ENCODE assay signal across 23 cellular contexts in the genomic region with DNA sequence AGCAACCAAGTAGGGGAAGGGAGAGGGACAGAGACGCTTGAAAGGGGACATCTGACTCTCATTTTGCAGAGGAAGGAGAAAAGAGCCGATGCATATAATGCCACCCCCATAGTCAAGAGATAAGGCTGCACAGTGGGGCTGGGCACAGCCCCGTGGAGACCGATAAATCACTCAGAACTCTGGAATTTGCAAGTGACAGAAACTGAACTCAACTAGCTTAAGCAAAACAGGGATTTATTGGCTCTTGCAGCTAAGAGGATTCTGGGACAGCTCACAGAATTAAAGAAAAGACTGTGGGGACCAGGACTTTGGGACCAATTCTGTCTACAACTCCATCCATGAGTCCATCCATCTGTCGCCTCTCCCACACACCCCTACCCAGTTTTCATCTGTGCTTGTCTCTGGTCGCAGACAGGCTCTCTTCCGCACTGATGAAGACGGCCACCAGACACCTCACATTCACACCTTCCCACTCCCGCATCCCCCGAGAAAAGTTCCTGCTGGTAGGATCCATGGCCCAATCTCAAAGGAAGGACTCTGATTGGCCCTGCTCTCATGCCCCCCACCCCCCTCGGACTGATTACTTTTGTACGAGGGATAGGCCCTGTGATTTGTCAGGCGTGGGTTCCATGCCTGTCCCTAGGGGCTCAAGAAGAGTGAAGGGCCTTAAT.
"Had no signal": no experiment of that assay in that cellular context is flagged by ENCODE, and none has a peak within 500 bp of the region (broad histone marks: within the 10 kb centered on the region; RNA-seq: fewer than 3 reads in every experiment).

No MANE protein-coding gene starts in this region.

- H3K9me3 Mint-ChIP-seq: activated B cell treated with CpG ODN at 0.5 μM for 24 hours; activated CD4-positive, alpha-beta memory T cell treated with anti-CD3 and anti-CD28 coated beads, Interleukin-2, amount 10 ng/mL, durations not matched to agents 7 days and 5 days; activated naive CD8-positive, alpha-beta T cell treated with anti-CD3 and anti-CD28 coated beads, Interleukin-2, amount 50 U/mL, for 24 hours; type B pancreatic cell had no signal

- H3K4me1 ChIP-seq: body of pancreas, heart right ventricle, lower lobe of right lung, parathyroid adenoma, sigmoid colon had no signal

- H3K4me3 Mint-ChIP-seq: activated B cell treated with CpG ODN at 0.5 μM for 24 hours; activated CD4-positive, alpha-beta memory T cell treated with anti-CD3 and anti-CD28 coated beads, Interleukin-2, amount 10 ng/mL, durations not matched to agents 7 days and 5 days; activated CD4-positive, alpha-beta T cell treated with anti-CD3 and anti-CD28 coated beads for 36 hours; activated CD8-positive, alpha-beta memory T cell treated with anti-CD3 and anti-CD28 coated beads, Interleukin-2, amount 10 ng/mL, durations not matched to agents 7 days and 5 days; activated naive CD8-positive, alpha-beta T cell treated with anti-CD3 and anti-CD28 coated beads, Interleukin-2, amount 50 U/mL, for 24 hours; naive thymus-derived CD4-positive, alpha-beta T cell; type B pancreatic cell had no signal

- H3K4me3 ChIP-seq: body of pancreas, cardiac muscle cell, heart right ventricle, lower lobe of right lung, sigmoid colon, thoracic aorta had no signal

- H3K36me3 ChIP-seq: cardiac muscle cell, heart right ventricle, lower lobe of right lung, neutrophil, sigmoid colon, thoracic aorta had no signal

- ATAC-seq: activated CD4-positive, alpha-beta T cell treated with anti-CD3 and anti-CD28 coated beads for 36 hours; activated CD8-positive, alpha-beta memory T cell treated with anti-CD3 and anti-CD28 coated beads, Interleukin-2, amount 10 ng/mL, durations not matched to agents 7 days and 5 days; activated naive CD8-positive, alpha-beta T cell treated with anti-CD3 and anti-CD28 coated beads, Interleukin-2, amount 50 U/mL, for 24 hours; body of pancreas; heart right ventricle; left lobe of liver; lower lobe of right lung; naive thymus-derived CD4-positive, alpha-beta T cell had no signal

- H3K4me1 Mint-ChIP-seq: activated B cell treated with CpG ODN at 0.5 μM for 24 hours; activated CD4-positive, alpha-beta memory T cell treated with anti-CD3 and anti-CD28 coated beads, Interleukin-2, amount 10 ng/mL, durations not matched to agents 7 days and 5 days; activated CD4-positive, alpha-beta T cell treated with anti-CD3 and anti-CD28 coated beads for 36 hours; activated CD8-positive, alpha-beta memory T cell treated with anti-CD3 and anti-CD28 coated beads, Interleukin-2, amount 10 ng/mL, durations not matched to agents 7 days and 5 days; activated naive CD8-positive, alpha-beta T cell treated with anti-CD3 and anti-CD28 coated beads, Interleukin-2, amount 50 U/mL, for 24 hours had no signal

- H3K27ac Mint-ChIP-seq: activated B cell treated with CpG ODN at 0.5 μM for 24 hours; activated CD4-positive, alpha-beta memory T cell treated with anti-CD3 and anti-CD28 coated beads, Interleukin-2, amount 10 ng/mL, durations not matched to agents 7 days and 5 days; activated CD4-positive, alpha-beta T cell treated with anti-CD3 and anti-CD28 coated beads for 36 hours; activated CD8-positive, alpha-beta memory T cell treated with anti-CD3 and anti-CD28 coated beads, Interleukin-2, amount 10 ng/mL, durations not matched to agents 7 days and 5 days; activated naive CD8-positive, alpha-beta T cell treated with anti-CD3 and anti-CD28 coated beads, Interleukin-2, amount 50 U/mL, for 24 hours; naive thymus-derived CD4-positive, alpha-beta T cell; type B pancreatic cell had no signal

- H3K79me2 ChIP-seq: parathyroid adenoma had no signal

- H3K9me3 ChIP-seq: lower lobe of right lung, neutrophil, thoracic aorta had no signal

- H3K27ac ChIP-seq: body of pancreas, cardiac muscle cell, heart right ventricle, lower lobe of right lung, neutrophil, parathyroid adenoma, sigmoid colon, thoracic aorta had no signal

- H3K36me3 Mint-ChIP-seq: activated CD8-positive, alpha-beta memory T cell treated with anti-CD3 and anti-CD28 coated beads, Interleukin-2, amount 10 ng/mL, durations not matched to agents 7 days and 5 days; naive thymus-derived CD4-positive, alpha-beta T cell; type B pancreatic cell had no signal

- H2AFZ ChIP-seq: parathyroid adenoma had no signal

- H3K9ac ChIP-seq: parathyroid adenoma had no signal

- DNase-seq: activated B cell treated with CpG ODN at 0.5 μM for 24 hours; activated CD4-positive, alpha-beta memory T cell treated with anti-CD3 and anti-CD28 coated beads, Interleukin-2, amount 10 ng/mL, durations not matched to agents 7 days and 5 days; activated CD4-positive, alpha-beta T cell treated with anti-CD3 and anti-CD28 coated beads for 36 hours; activated CD8-positive, alpha-beta memory T cell treated with anti-CD3 and anti-CD28 coated beads, Interleukin-2, amount 10 ng/mL, durations not matched to agents 7 days and 5 days; activated effector memory CD4-positive, alpha-beta T cell treated with anti-CD3 and anti-CD28 coated beads, Interleukin-2, amount 50 U/mL, for 16 hours; activated naive CD4-positive, alpha-beta T cell treated with anti-CD3 and anti-CD28 coated beads, Interleukin-2, amount 50 U/mL, for 16 hours; activated naive CD8-positive, alpha-beta T cell treated with anti-CD3 and anti-CD28 coated beads, Interleukin-2, amount 50 U/mL, for 24 hours; activated T-cell treated with anti-CD3 and anti-CD28 coated beads for 4 hours; body of pancreas; cortex of kidney; heart right ventricle; lower lobe of right lung; naive thymus-derived CD4-positive, alpha-beta T cell; sigmoid colon; stimulated activated CD4-positive, alpha-beta T cell treated with anti-CD3 and anti-CD28 coated beads, Interleukin-4, amount 100 ng/mL, for 1 hour; stimulated activated naive CD4-positive, alpha-beta T cell; T-helper 9 cell had no signal

- H3K27me3 ChIP-seq: body of pancreas, cardiac muscle cell had no signal
